6 cellular contexts compared by ENCODE assay signal in the genomic region with DNA sequence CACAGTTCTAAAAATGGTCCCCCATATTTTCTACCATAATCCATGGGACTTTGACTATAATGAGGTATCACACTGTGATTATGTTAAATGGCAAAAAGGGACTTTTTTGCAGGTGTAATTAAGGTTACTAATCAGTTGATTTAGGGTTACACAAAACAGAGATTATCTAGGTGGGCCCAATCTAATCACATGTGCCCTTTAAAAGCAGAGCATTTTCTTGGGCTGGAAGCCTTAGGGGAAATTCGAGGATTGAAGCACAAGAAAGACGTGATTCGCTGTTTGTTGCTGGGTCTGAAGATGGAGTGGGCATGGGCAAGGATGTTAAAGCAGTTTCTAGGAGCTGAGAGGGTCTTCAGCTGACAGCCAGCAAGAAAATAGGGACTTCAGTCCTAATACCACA.
"Had no signal": no experiment of that assay in that cellular context is flagged by ENCODE, and none has a peak within 500 bp of the region (broad histone marks: within the 10 kb centered on the region; RNA-seq: fewer than 3 reads in every experiment).

No MANE protein-coding gene starts in this region.

- H3K27ac ChIP-seq: GM23248 had no signal

- DNase-seq: GM23248, GOT3, H9, HCEC 1CT, HFFc6, KG1 had no signal

- H3K9ac ChIP-seq: GM23248 had no signal

- H2AFZ ChIP-seq: GM23248 had no signal

- H3K4me3 ChIP-seq: GM23248 had no signal
